In the genomic region with DNA sequence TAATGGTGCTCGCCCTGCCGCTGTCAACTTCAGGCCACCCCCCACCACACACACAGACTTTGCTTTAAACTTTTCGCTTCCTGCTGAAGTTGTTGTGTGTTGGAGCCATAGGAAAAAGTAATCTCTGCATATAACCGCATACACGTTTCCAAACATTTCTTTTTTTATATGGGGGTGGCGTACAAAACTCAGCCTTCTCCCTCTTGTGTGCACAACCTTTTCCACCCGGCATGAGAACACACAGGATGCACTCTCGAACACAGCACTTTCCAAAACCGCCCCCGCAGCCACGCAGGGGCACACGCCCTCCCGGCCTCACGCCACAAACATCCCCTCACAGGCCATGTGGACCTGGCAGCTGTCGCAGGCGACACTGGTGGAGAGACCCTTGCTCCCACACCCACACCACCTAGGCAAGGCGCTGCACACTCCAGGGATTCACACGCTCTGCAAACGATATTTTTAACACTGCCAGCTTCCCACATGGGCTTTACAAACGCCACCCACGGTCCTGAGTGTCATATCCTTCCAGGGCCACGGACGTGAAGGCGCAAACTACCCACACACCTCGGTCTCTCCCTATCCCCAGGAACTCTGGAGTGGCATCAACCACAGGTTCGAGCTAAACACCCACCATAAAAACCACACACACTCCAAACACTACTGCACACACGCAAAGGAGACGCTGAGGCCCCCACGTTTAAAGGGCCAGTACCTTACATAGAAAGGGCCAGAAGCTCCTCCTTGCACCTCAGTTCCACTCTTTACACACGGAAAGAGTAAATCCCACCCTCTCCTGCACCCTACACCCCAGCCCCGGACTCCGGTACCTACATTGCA, we compare ENCODE assay signal across 8 cellular contexts. TPM values are rescaled to one million over a fixed set of nuclear protein-coding genes. Genes with fewer than 3 reads are reported as not detected.
DNase-seq lines count a peak whose midpoint lies in the region; ATAC-seq and TF ChIP-seq lines count a peak whose summit lies in the region.

No MANE protein-coding gene starts in this region.

- TF ChIP-seq CTCF in GM10248 (IDR thresholded peaks at IDR 0.05; ENCODE audit: control extremely low read depth, extremely low read depth, low read depth, missing control alignments), result no peak
- no peak for TF ChIP-seq CTCF in esophagus muscularis mucosa (IDR thresholded peaks at IDR 0.05)
- no peak for TF ChIP-seq CTCF in osteoblast (IDR thresholded peaks at IDR 0.05; ENCODE audit: extremely low read depth, low read depth, low read length)
- no peak for TF ChIP-seq CTCF in uterus (IDR thresholded peaks at IDR 0.05)

- H3K27ac ChIP-seq in HUES64 (ENCODE audit: low read depth, low read length), result no peak overlapping the region; the same call in 1 of the 2 replicates
- H3K27ac ChIP-seq in esophagus muscularis mucosa (replicated peaks in 1 of 4), result peak overlapping the region; percentile 96 to 99 (median 98)
- peak overlapping the region; percentile 93 for H3K27ac ChIP-seq in osteoblast (ENCODE audit: low read depth, low read length)
- H3K27ac ChIP-seq in uterus, result peak overlapping the region; percentile 99

- H3K4me2 ChIP-seq in osteoblast (ENCODE audit: insufficient read depth, low read length), result peak overlapping the region; percentile 99

- intact Hi-C loops in esophagus muscularis mucosa (cut with DNase I) (loop anchor here (2.0 kb wide), 1 partner anchor 31 kb away; no protein-coding TSS in a partner anchor), uterus (cut with DNase I; ENCODE audit: low total_unique reads) (loop anchor here (5.0 to 10.0 kb wide), 2 partner anchors 33 to 65 kb away; a partner anchor contains a TSS)

- H3K4me3 ChIP-seq in HUES64 (ENCODE audit: low read length) (peak overlapping the region; percentile 90), esophagus muscularis mucosa (peak overlapping the region; percentile 71 to 84 (median 77)), osteoblast (ENCODE audit: insufficient read depth, low read length) (peak overlapping the region; percentile 89), uterus (peak overlapping the region; percentile 73 to 78)

- H3K79me2 ChIP-seq in osteoblast (ENCODE audit: insufficient read depth, low read length), result peaks cover 53% of the 10 kb centered on the region

- DNase-seq in GM10248 (ENCODE audit: extremely low spot score) (peak; percentile 66), activated T-cell treated with anti-CD3 and anti-CD28 coated beads for 1 hour (ENCODE audit: low read depth) (peak; percentile 46), esophagus muscularis mucosa (ENCODE audit: extremely low spot score) (no peak), osteoblast (ENCODE audit: insufficient read length, low spot score, missing footprints) (peak; percentile 96), uterus (no peak), NCI-H1092 treated with DMSO at 0.1 percent for 48 hours (lab: John Stamatoyannopoulos, UW) (no peak)

- TF ChIP-seq POLR2A in esophagus muscularis mucosa (IDR thresholded peaks at IDR 0.05; ENCODE audit: low read depth) (no peak), uterus (IDR thresholded peaks at IDR 0.05) (no peak)

- no peak for TF ChIP-seq EP300 in esophagus muscularis mucosa (IDR thresholded peaks at IDR 0.05)

- H3K4me1 ChIP-seq in HUES64 (ENCODE audit: insufficient read depth, low read length), result peaks cover 52% of the 10 kb centered on the region
- H3K4me1 ChIP-seq in esophagus muscularis mucosa, result peaks cover 75 to 98% (median 95%) of the 10 kb centered on the region in 4 donors
- peaks cover 60% of the 10 kb centered on the region for H3K4me1 ChIP-seq in osteoblast (ENCODE audit: insufficient read depth, low read length)
- H3K4me1 ChIP-seq in uterus, result peaks cover 5 to 41% of the 10 kb centered on the region in 2 donors

- 1% methylated on average over 27 of the region's 32 CpGs for WGBS in HUES64
- 11% methylated on average over 29 of the region's 32 CpGs for WGBS in esophagus muscularis mucosa

- peak overlapping the region; percentile 60 for H3K9ac ChIP-seq in HUES64 (ENCODE audit: low read depth, low read length)

- CTCF ChIA-PET in GM10248 (lab: Yijun Ruan, JAX), result interaction anchor here (0.6 to 17.4 kb wide), 20 partner anchors 9 to 153 kb away, joined by 3 to 206 read pairs (median 3); a partner anchor contains a TSS

- peaks cover 3% of the 10 kb centered on the region; the same call in 1 of the 2 replicates for H3K36me3 ChIP-seq in HUES64 (ENCODE audit: insufficient read depth, low read length)
- H3K36me3 ChIP-seq in esophagus muscularis mucosa, result peaks cover 0 to 17% (median 11%) of the 10 kb centered on the region in 4 donors
- peaks cover 11% of the 10 kb centered on the region for H3K36me3 ChIP-seq in osteoblast (ENCODE audit: insufficient read depth, low read length)
- H3K36me3 ChIP-seq in uterus, result no peaks in the 10 kb centered on the region

- H3K27me3 ChIP-seq in HUES64 (ENCODE audit: insufficient read depth, low read length) (peaks cover 12% of the 10 kb centered on the region), esophagus muscularis mucosa (no peaks in the 10 kb centered on the region), osteoblast (ENCODE audit: insufficient read depth, low read length) (no peaks in the 10 kb centered on the region), uterus (no peaks in the 10 kb centered on the region)

- H4K20me1 ChIP-seq in osteoblast (ENCODE audit: insufficient read depth, low read length), result peaks cover 2% of the 10 kb centered on the region

- no peak for ATAC-seq in GM18517 (IDR thresholded peaks at IDR 0.05; ENCODE audit: unreplicated experiment)

- peak overlapping the region; percentile 60 for H2AFZ ChIP-seq in osteoblast (ENCODE audit: low read length)

- POLR2A ChIA-PET in GM10248 (lab: Yijun Ruan, JAX), result interaction anchor here (0.5 to 1.8 kb wide), 8 partner anchors 14 to 238 kb away, joined by 3 to 7 read pairs (median 4); a partner anchor contains a TSS

- H3K9me3 ChIP-seq in HUES64 (ENCODE audit: insufficient read depth, low read depth, low read length), result no peaks in the 10 kb centered on the region
- H3K9me3 ChIP-seq in esophagus muscularis mucosa, result no peaks in the 10 kb centered on the region
- no peaks in the 10 kb centered on the region for H3K9me3 ChIP-seq in osteoblast (ENCODE audit: low read depth, low read length)
- H3K9me3 ChIP-seq in uterus, result no peaks in the 10 kb centered on the region

RNA-seq across cellular contexts. Expression of a gene that starts 12.3 kb away (rescaled TPM):
- polyA plus RNA-seq in HUES64 (2013, experiment 1 of 2), result 0.75 TPM
- polyA plus RNA-seq in HUES64 (2013, experiment 2 of 2), result not detected
- total RNA-seq in esophagus muscularis mucosa (1 to 10 TPM; 1.1 to 1.8 (median 1.4) TPM), osteoblast (0.88 and 1.1 TPM in 2 replicates), uterus (1 to 10 TPM in 3 of 4 donors, not detected in 1; 2.0 to 3.8 (median 2.4) TPM)

RNA-seq across cellular contexts. Expression of a gene that starts 12.7 kb away (rescaled TPM):
- 34.3 TPM for polyA plus RNA-seq in HUES64 (2013, experiment 1 of 2)
- polyA plus RNA-seq in HUES64 (2013, experiment 2 of 2), result 37.8 TPM
- 10 to 100 TPM; 10.3 to 26.1 (median 22.9) TPM for total RNA-seq in esophagus muscularis mucosa
- total RNA-seq in osteoblast, result 46.6 and 49.9 TPM in 2 replicates
- total RNA-seq in uterus, result 10 to 100 TPM in 2 of 4 donors, 1 to 10 TPM in 2; 2.6 to 65.6 (median 28.9) TPM

RNA-seq across cellular contexts. Expression of a gene that starts 38.6 kb away (rescaled TPM):
- 4.9 TPM for polyA plus RNA-seq in HUES64 (2013, experiment 1 of 2)
- 5.6 TPM for polyA plus RNA-seq in HUES64 (2013, experiment 2 of 2)
- total RNA-seq in esophagus muscularis mucosa (10 to 100 TPM; 10.8 to 27.8 (median 15.0) TPM), osteoblast (9.1 and 9.4 TPM in 2 replicates), uterus (10 to 100 TPM in 3 of 4 donors, 1 to 10 TPM in 1; 4.1 to 67.6 (median 42.6) TPM)

RNA-seq across cellular contexts. Expression of a gene that starts 38.8 kb away (rescaled TPM):
- 15.2 TPM for polyA plus RNA-seq in HUES64 (2013, experiment 1 of 2)
- 16.5 TPM for polyA plus RNA-seq in HUES64 (2013, experiment 2 of 2)
- total RNA-seq in esophagus muscularis mucosa, result 10 to 100 TPM; 12.4 to 19.6 (median 15.3) TPM
- total RNA-seq in osteoblast, result 14.7 and 19.5 TPM in 2 replicates
- 10 to 100 TPM in 2 of 4 donors, 1 to 10 TPM in 2; 7.7 to 55.5 (median 25.9) TPM for total RNA-seq in uterus

RNA-seq across cellular contexts. Expression of a gene that starts 48.8 kb away (rescaled TPM):
- 20.0 TPM for polyA plus RNA-seq in HUES64 (2013, experiment 1 of 2)
- polyA plus RNA-seq in HUES64 (2013, experiment 2 of 2), result 17.4 TPM
- 1 to 10 TPM in 1 of 4 donors, under 1 TPM in 3; under 0.01 to 2.0 (median 0.24) TPM for total RNA-seq in esophagus muscularis mucosa
- total RNA-seq in osteoblast, result 0.72 and 1.8 TPM in 2 replicates
- 1 to 10 TPM in 1 of 4 donors, under 1 TPM in 1, not detected in 2; 0.12 to 4.5 TPM for total RNA-seq in uterus

Comparison
In these comparisons a context has a peak if more than half of its experiments do, and no peak if none do; other contexts are left out.
1. DNase-seq: peak in GM10248 (single experiment), activated T-cell treated with anti-CD3 and anti-CD28 coated beads for 1 hour (single experiment) and osteoblast (single experiment); none in esophagus muscularis mucosa (single experiment), uterus (0 of 2) and NCI-H1092 treated with DMSO at 0.1 percent for 48 hours (single experiment).
2. Peak in every context shown above with its lines, with median percentiles within 50 percentile points of each other: H3K4me3 ChIP-seq.